In genomic region chr2:239998006-239998405, GRCh38 we compare ENCODE assay signal across 22 cellular contexts. TPM values are rescaled to one million over a fixed set of nuclear protein-coding genes. Genes with fewer than 3 reads are reported as not detected.
"Had no signal": no experiment of that assay in that cellular context is flagged by ENCODE, and none has a peak within 500 bp of the region (broad histone marks: within the 10 kb centered on the region; RNA-seq: fewer than 3 reads in every experiment).

No MANE protein-coding gene starts in this region.

- H3K27ac Mint-ChIP-seq: activated naive CD8-positive, alpha-beta T cell treated with anti-CD3 and anti-CD28 coated beads, Interleukin-2, amount 10 ng/mL, durations not matched to agents 7 days and 5 days; activated T-helper 1 cell treated with anti-CD3 and anti-CD28 coated beads, Interleukin-12 subunit alpha, Interleukin-12 subunit beta, Interleukin-2, Interleukin-4 antibody, amounts not matched to agents 30 ng/mL and 10 ng/mL and 1 ng/mL, durations not matched to agents 14 hours and 24 hours and 36 hours; nephron had no signal

- H3K4me1 ChIP-seq: body of pancreas, SJCRH30 had no signal

- ATAC-seq: body of pancreas had no signal

- H3K27me3 Mint-ChIP-seq: activated naive CD8-positive, alpha-beta T cell treated with anti-CD3 and anti-CD28 coated beads, Interleukin-2, amount 10 ng/mL, durations not matched to agents 7 days and 5 days had no signal

- H3K4me1 Mint-ChIP-seq: activated naive CD8-positive, alpha-beta T cell treated with anti-CD3 and anti-CD28 coated beads, Interleukin-2, amount 10 ng/mL, durations not matched to agents 7 days and 5 days; nephron had no signal

- H3K27ac ChIP-seq: body of pancreas, SJCRH30, thoracic aorta had no signal

- H3K9me3 Mint-ChIP-seq: activated naive CD8-positive, alpha-beta T cell treated with anti-CD3 and anti-CD28 coated beads, Interleukin-2, amount 10 ng/mL, durations not matched to agents 7 days and 5 days; activated T-helper 1 cell treated with anti-CD3 and anti-CD28 coated beads, Interleukin-12 subunit alpha, Interleukin-12 subunit beta, Interleukin-2, Interleukin-4 antibody, amounts not matched to agents 30 ng/mL and 10 ng/mL and 1 ng/mL, durations not matched to agents 14 hours and 24 hours and 36 hours; nephron had no signal

- H3K4me3 ChIP-seq: body of pancreas, SJCRH30, skin epidermis, thoracic aorta had no signal

- DNase-seq: activated CD4-positive, alpha-beta T cell treated with anti-CD3 and anti-CD28 coated beads, Interleukin-2, amount 50 U/mL, for 1 hour; activated CD8-positive, alpha-beta memory T cell treated with anti-CD3 and anti-CD28 coated beads for 24 hours; activated naive CD8-positive, alpha-beta T cell treated with anti-CD3 and anti-CD28 coated beads, Interleukin-2, amount 10 ng/mL, durations not matched to agents 7 days and 5 days; body of pancreas; central memory CD4-positive, alpha-beta T cell; cortex of kidney; kidney; occipital lobe; right cardiac atrium; SJCRH30; stimulated activated CD4-positive, alpha-beta T cell treated with anti-CD3 and anti-CD28 coated beads, Interleukin-15, amount 100 ng/mL, for 24 hours; stimulated activated CD4-positive, alpha-beta T cell treated with anti-CD3 and anti-CD28 coated beads, Interleukin-4, amount 100 ng/mL, for 1 hour had no signal

- H3K4me3 Mint-ChIP-seq: activated naive CD8-positive, alpha-beta T cell treated with anti-CD3 and anti-CD28 coated beads, Interleukin-2, amount 10 ng/mL, durations not matched to agents 7 days and 5 days; activated T-helper 1 cell treated with anti-CD3 and anti-CD28 coated beads, Interleukin-12 subunit alpha, Interleukin-12 subunit beta, Interleukin-2, Interleukin-4 antibody, amounts not matched to agents 30 ng/mL and 10 ng/mL and 1 ng/mL, durations not matched to agents 14 hours and 24 hours and 36 hours; nephron had no signal

- H3K27me3 ChIP-seq: body of pancreas, SJCRH30 had no signal

- H3K9me3 ChIP-seq: body of pancreas, SJCRH30, thoracic aorta had no signal

RNA-seq across cellular contexts. Expression of gene OR6B2, which starts 32.2 kb away (rescaled TPM):
- total RNA-seq: activated naive CD8-positive, alpha-beta T cell treated with anti-CD3 and anti-CD28 coated beads, Interleukin-2, amount 10 ng/mL, durations not matched to agents 7 days and 5 days; activated T-helper 1 cell treated with anti-CD3 and anti-CD28 coated beads, Interleukin-12 subunit alpha, Interleukin-12 subunit beta, Interleukin-2, Interleukin-4 antibody, amounts not matched to agents 30 ng/mL and 10 ng/mL and 1 ng/mL, durations not matched to agents 14 hours and 24 hours and 36 hours; body of pancreas; frontal cortex; kidney; liver; mesenteric fat pad; occipital lobe; posterior vena cava; right cardiac atrium; SJCRH30; T-helper 1 cell treated with Interleukin-12 subunit alpha and Interleukin-12 subunit beta and Interleukin-4 antibody, amounts not matched to agents 30 ng/mL and 1 ng/mL, for 36 hours; thoracic aorta; ureter had no signal

RNA-seq across cellular contexts. Expression of gene OR6B3, which starts 55.3 kb away (rescaled TPM):
- total RNA-seq: activated naive CD8-positive, alpha-beta T cell treated with anti-CD3 and anti-CD28 coated beads, Interleukin-2, amount 10 ng/mL, durations not matched to agents 7 days and 5 days; activated T-helper 1 cell treated with anti-CD3 and anti-CD28 coated beads, Interleukin-12 subunit alpha, Interleukin-12 subunit beta, Interleukin-2, Interleukin-4 antibody, amounts not matched to agents 30 ng/mL and 10 ng/mL and 1 ng/mL, durations not matched to agents 14 hours and 24 hours and 36 hours; body of pancreas; frontal cortex; kidney; liver; mesenteric fat pad; occipital lobe; posterior vena cava; right cardiac atrium; SJCRH30; T-helper 1 cell treated with Interleukin-12 subunit alpha and Interleukin-12 subunit beta and Interleukin-4 antibody, amounts not matched to agents 30 ng/mL and 1 ng/mL, for 36 hours; thoracic aorta; ureter had no signal
